ENCODE assay signal across 8 cellular contexts in the genomic region with DNA sequence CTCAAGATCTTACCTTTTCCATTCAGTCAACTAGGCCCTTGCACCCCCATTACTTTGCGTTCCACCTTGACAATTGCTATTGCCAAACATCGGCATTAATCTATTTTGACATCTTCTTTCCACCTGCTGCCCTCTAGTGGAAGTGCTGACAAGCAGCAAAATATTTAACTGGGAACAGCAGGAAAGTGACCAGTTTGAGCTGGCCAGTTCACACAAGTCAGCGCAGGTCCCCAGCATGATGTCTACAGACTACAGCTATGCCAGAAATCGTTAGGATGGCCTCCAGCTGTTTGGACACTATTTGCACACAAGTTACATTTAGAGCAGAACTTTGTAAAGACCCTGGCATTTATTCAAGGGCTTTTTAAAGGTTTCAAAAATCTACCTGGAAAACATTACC.
DNase-seq lines count a peak whose midpoint lies in the region; ATAC-seq and TF ChIP-seq lines count a peak whose summit lies in the region.

No MANE protein-coding gene starts in this region.

- in situ Hi-C loops in Caki2 (cut with HindIII; ENCODE audit: low pct_unique_long_range_greater_than_20kb, low sequenced_read_pairs) = no loop called here

- TF ChIP-seq CTCF in RWPE1 (conservative IDR thresholded peaks at IDR 0.05; ENCODE audit: low read depth) (peak; percentile 90), choroid plexus epithelial cell (conservative IDR thresholded peaks at IDR 0.05; ENCODE audit: low read depth, low read length) (peak; percentile 91)

- ATAC-seq in GM19023 (IDR thresholded peaks at IDR 0.05; ENCODE audit: unreplicated experiment) = peak; percentile 59
- ATAC-seq in HG03039 (IDR thresholded peaks at IDR 0.05; ENCODE audit: unreplicated experiment) = no peak

- POLR2A ChIA-PET in RWPE1 (lab: Yijun Ruan, JAX; ENCODE audit: low non-redundant PET) = no interaction called here

- no peak overlapping the region for H3K27ac ChIP-seq in RWPE1

- no peak overlapping the region for H3K4me3 ChIP-seq in choroid plexus epithelial cell (ENCODE audit: low read depth, low read length)

- CTCF ChIA-PET in RWPE1 (lab: Yijun Ruan, JAX) = interaction anchor here (0.6 to 1.4 kb wide), 12 partner anchors 8 to 813 kb away, joined by 3 to 12 read pairs (median 3); a partner anchor contains a TSS

- DNase-seq in Caki2 (ENCODE audit: low read depth) = peak; percentile 28
- peak; percentile 44 for DNase-seq in HuH-7.5 (ENCODE audit: low spot score)
- peak; percentile 71 for DNase-seq in RWPE1 (ENCODE audit: low spot score)
- DNase-seq in choroid plexus epithelial cell (ENCODE audit: low read depth) = peak; percentile 83
- DNase-seq in left kidney (ENCODE audit: low read depth, low spot score) = peak; percentile 71
- DNase-seq in superior temporal gyrus (ENCODE audit: extremely low spot score) = peak; percentile 75

Comparison
In these comparisons a context has a peak if more than half of its experiments do, and no peak if none do; other contexts are left out.
1. DNase-seq: peak in every context shown above with its lines; median percentile 83 in choroid plexus epithelial cell; 75 in superior temporal gyrus; 71 in RWPE1; 71 in left kidney; 44 in HuH-7.5; 28 in Caki2.